Comparison of ENCODE assay signal across 8 cellular contexts in the genomic region with DNA sequence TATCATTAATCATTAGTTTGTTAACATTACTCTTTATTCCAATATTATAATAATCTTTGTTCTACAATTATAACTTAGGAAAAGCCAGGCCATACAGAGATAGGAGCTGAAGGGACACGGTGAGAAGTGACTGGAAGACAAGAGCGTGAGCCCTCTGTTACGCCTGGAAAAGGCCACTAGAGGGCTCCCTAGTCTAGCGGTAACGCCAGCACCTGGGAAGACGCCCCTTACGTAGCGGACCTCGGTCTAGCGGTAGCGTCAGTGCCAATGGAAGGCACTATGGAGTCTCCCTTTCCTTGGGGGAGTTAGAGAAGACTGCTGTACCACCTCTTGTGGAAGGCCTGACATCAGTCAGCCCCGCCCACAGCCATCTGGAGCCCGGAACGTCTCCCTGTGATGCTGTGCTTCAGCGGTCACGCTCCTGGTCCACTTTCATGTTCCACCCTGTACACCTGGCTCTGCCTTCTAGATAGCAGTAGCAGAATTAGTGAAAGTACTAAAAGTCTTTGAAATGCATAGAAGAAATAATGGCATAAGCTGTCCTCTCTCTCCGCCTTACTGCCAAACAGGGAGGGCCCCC. TPM values are rescaled to one million over a fixed set of nuclear protein-coding genes. Genes with fewer than 3 reads are reported as not detected.
A peak's percentile ranks its signal among the peaks of the same experiment; 100 is the strongest.
DNase-seq lines count a peak whose midpoint lies in the region; ATAC-seq and TF ChIP-seq lines count a peak whose summit lies in the region.
"Not testable (repeated sequence)": the region's sequence is repeated elsewhere in the genome, so short reads cannot be mapped to it uniquely, and the experiment has no call there.

No MANE protein-coding gene starts in this region.

- not testable (repeated sequence) for H3K27me3 ChIP-seq in GM23338 (ENCODE audit: insufficient read depth); upper lobe of left lung

- TF ChIP-seq EP300 in upper lobe of left lung (IDR thresholded peaks at IDR 0.05), result not testable (repeated sequence)

- H3K27ac Mint-ChIP-seq in GM23338; T-helper 17 cell; activated naive CD8-positive, alpha-beta T cell treated with anti-CD3 and anti-CD28 coated beads, Interleukin-2, amount 10 ng/mL, durations not matched to agents 7 days and 5 days; naive thymus-derived CD8-positive, alpha-beta T cell: not testable (repeated sequence)

- POLR2A ChIA-PET in activated naive CD8-positive, alpha-beta T cell treated with anti-CD3 and anti-CD28 coated beads, Interleukin-2, amount 10 ng/mL, durations not matched to agents 7 days and 5 days (lab: Charles Lee); naive thymus-derived CD8-positive, alpha-beta T cell (lab: Charles Lee): not testable (repeated sequence)

- H3K27me3 Mint-ChIP-seq in GM23338 (ENCODE audit: insufficient read depth, low read depth, poor library complexity); T-helper 17 cell; activated naive CD8-positive, alpha-beta T cell treated with anti-CD3 and anti-CD28 coated beads, Interleukin-2, amount 10 ng/mL, durations not matched to agents 7 days and 5 days; naive thymus-derived CD8-positive, alpha-beta T cell: not testable (repeated sequence)

- H3F3A ChIP-seq in GM23338 (replicated peaks; ENCODE audit: low read depth), result not testable (repeated sequence)

- H3K9me2 ChIP-seq in GM23338 (ENCODE audit: insufficient read depth), result not testable (repeated sequence)

- H3K36me3 Mint-ChIP-seq in GM23338 (ENCODE audit: low read depth); T-helper 17 cell (ENCODE audit: low read depth); activated naive CD8-positive, alpha-beta T cell treated with anti-CD3 and anti-CD28 coated beads, Interleukin-2, amount 10 ng/mL, durations not matched to agents 7 days and 5 days; naive thymus-derived CD8-positive, alpha-beta T cell: not testable (repeated sequence)

- not testable (repeated sequence) for H2AFZ ChIP-seq in GM23338

- H3K4me2 ChIP-seq in GM23338, result not testable (repeated sequence)

- not testable (repeated sequence) for H3K4me3 Mint-ChIP-seq in GM23338; activated naive CD8-positive, alpha-beta T cell treated with anti-CD3 and anti-CD28 coated beads, Interleukin-2, amount 10 ng/mL, durations not matched to agents 7 days and 5 days
- H3K4me3 Mint-ChIP-seq in T-helper 17 cell, result peak overlapping the region; percentile 63
- H3K4me3 Mint-ChIP-seq in naive thymus-derived CD8-positive, alpha-beta T cell, result peak overlapping the region in 3 of 10 donors; percentile 27 to 34 (median 30)

- H3K4me1 Mint-ChIP-seq in GM23338; T-helper 17 cell; activated naive CD8-positive, alpha-beta T cell treated with anti-CD3 and anti-CD28 coated beads, Interleukin-2, amount 10 ng/mL, durations not matched to agents 7 days and 5 days; naive thymus-derived CD8-positive, alpha-beta T cell: not testable (repeated sequence)

- 100% methylated on average over 1 of the region's 17 CpGs for WGBS in upper lobe of left lung, 2 donors

- not testable (repeated sequence) for H3K9me3 ChIP-seq in T-helper 17 cell (ENCODE audit: control insufficient read depth, low read length, poor library complexity, severe bottlenecking); upper lobe of left lung

- H3K4me1 ChIP-seq in GM23338 (ENCODE audit: insufficient read depth); upper lobe of left lung: not testable (repeated sequence)

- H3K36me3 ChIP-seq in GM23338 (ENCODE audit: insufficient read depth); upper lobe of left lung: not testable (repeated sequence)

- H3K9me3 Mint-ChIP-seq in GM23338; activated naive CD8-positive, alpha-beta T cell treated with anti-CD3 and anti-CD28 coated beads, Interleukin-2, amount 10 ng/mL, durations not matched to agents 7 days and 5 days; naive thymus-derived CD8-positive, alpha-beta T cell: not testable (repeated sequence)

- not testable (repeated sequence) for H3K4me3 ChIP-seq in GM23338, upper lobe of left lung

- intact Hi-C loops in left cardiac atrium (cut with DNase I), result not testable (repeated sequence)

- not testable (repeated sequence) for DNase-seq in GM23338 (ENCODE audit: low spot score); T-helper 17 cell; activated naive CD8-positive, alpha-beta T cell treated with anti-CD3 and anti-CD28 coated beads, Interleukin-2, amount 10 ng/mL, durations not matched to agents 7 days and 5 days
- DNase-seq in left cardiac atrium, result peak; percentile 9
- peak in 2 of 10 donors; percentile 4 to 7 for DNase-seq in naive thymus-derived CD8-positive, alpha-beta T cell
- DNase-seq in upper lobe of left lung, result peak in 1 of 2 donors; percentile 8

- H3K27ac ChIP-seq in GM23338 (ENCODE audit: low read depth); upper lobe of left lung: not testable (repeated sequence)

- not testable (repeated sequence) for TF ChIP-seq CTCF in GM23338 (conservative IDR thresholded peaks at IDR 0.05; ENCODE audit: low read depth in 2 of 2); upper lobe of left lung (IDR thresholded peaks at IDR 0.05)

- TF ChIP-seq POLR2A in upper lobe of left lung (IDR thresholded peaks at IDR 0.05), result not testable (repeated sequence)

- H3K79me2 ChIP-seq in GM23338 (replicated peaks; ENCODE audit: insufficient read depth), result not testable (repeated sequence)

- H4K20me1 ChIP-seq in GM23338 (replicated peaks; ENCODE audit: insufficient read depth), result not testable (repeated sequence)

- peak; percentile 95 for ATAC-seq in GM18867 (IDR thresholded peaks at IDR 0.05; ENCODE audit: unreplicated experiment)
- ATAC-seq in GM23338, result peak; percentile 99
- ATAC-seq in HG03139 (IDR thresholded peaks at IDR 0.05; ENCODE audit: unreplicated experiment), result peak; percentile 75
- peak; percentile 86 for ATAC-seq in T-helper 17 cell
- ATAC-seq in activated naive CD8-positive, alpha-beta T cell treated with anti-CD3 and anti-CD28 coated beads, Interleukin-2, amount 10 ng/mL, durations not matched to agents 7 days and 5 days (ENCODE audit: low read depth), result peak; percentile 45
- peak; percentile 59 to 87 for ATAC-seq in left cardiac atrium
- peak; percentile 79 for ATAC-seq in naive thymus-derived CD8-positive, alpha-beta T cell
- peak; percentile 71 to 85 for ATAC-seq in upper lobe of left lung (ENCODE audit: low FRiP score in 2 of 2)

RNA-seq across cellular contexts. Expression of a gene that starts 55.6 kb away (rescaled TPM):
- 34.1 and 40.2 TPM in 2 replicates for total RNA-seq in GM23338 (2014; rRNA removed; shearing (Covaris generic))
- polyA plus RNA-seq in GM23338 (2016; fragmentation: Nextera tagmentation; extraction: Ambion mirVana), result 151 and 175 TPM in 2 replicates
- total RNA-seq in T-helper 17 cell (10 to 100 TPM; 19.7 to 20.6 TPM), left cardiac atrium (100 to 1,000 TPM in 1 of 2 donors, 10 to 100 TPM in 1; 99.9 to 133 TPM), upper lobe of left lung (100 to 1,000 TPM in 1 of 6 donors, 10 to 100 TPM in 5; 25.1 to 113 (median 59.4) TPM)
- total RNA-seq in activated naive CD8-positive, alpha-beta T cell treated with anti-CD3 and anti-CD28 coated beads, Interleukin-2, amount 10 ng/mL, durations not matched to agents 7 days and 5 days, result 10 to 100 TPM; 49.3 to 51.1 TPM
- 10 to 100 TPM; 35.1 to 41.7 TPM for total RNA-seq in naive thymus-derived CD8-positive, alpha-beta T cell
- polyA plus RNA-seq in naive thymus-derived CD8-positive, alpha-beta T cell, result 100 to 1,000 TPM; 125 to 186 (median 143) TPM

Comparison
In these comparisons a context has a peak if more than half of its experiments do, and no peak if none do; other contexts are left out.
1. ATAC-seq: peak in every context shown above with its lines; median percentile 99 in GM23338; 95 in GM18867; 86 in T-helper 17 cell; 79 in naive thymus-derived CD8-positive, alpha-beta T cell; 78 in upper lobe of left lung; 75 in HG03139; 73 in left cardiac atrium; 45 in activated naive CD8-positive, alpha-beta T cell treated with anti-CD3 and anti-CD28 coated beads, Interleukin-2, amount 10 ng/mL, durations not matched to agents 7 days and 5 days.